8 cellular contexts compared by ENCODE assay signal in the genomic region with DNA sequence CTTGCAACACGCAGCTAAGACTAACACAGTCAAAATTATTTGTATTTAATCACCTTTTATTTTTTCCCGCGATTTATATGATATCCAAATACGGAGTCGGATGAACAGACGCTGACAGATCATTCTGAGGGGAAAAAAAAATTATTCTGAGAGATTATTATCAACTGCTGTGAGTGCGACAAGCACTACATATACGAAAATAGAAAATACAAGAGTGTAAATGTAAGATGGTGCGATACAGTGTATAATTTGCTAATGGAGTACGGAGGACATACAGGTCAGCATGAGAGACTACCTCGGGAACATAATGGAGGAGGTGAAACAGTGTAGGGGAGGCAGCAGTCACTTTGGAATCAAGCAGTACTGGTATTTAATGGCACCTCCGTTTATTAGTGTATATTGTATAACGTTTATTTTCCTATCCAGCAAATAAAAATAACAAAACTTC. TPM values are rescaled to one million over a fixed set of nuclear protein-coding genes. Genes with fewer than 3 reads are reported as not detected.
DNase-seq lines count a peak whose midpoint lies in the region; ATAC-seq, FAIRE-seq and TF ChIP-seq lines count a peak whose summit lies in the region.

No MANE protein-coding gene starts in this region.

- no peak overlapping the region for H2BK15ac ChIP-seq in H9 (ENCODE audit: low read depth, low read length)

- H3K27me3 ChIP-seq in H9 (ENCODE audit: insufficient read depth, low read length), result no peaks in the 10 kb centered on the region
- no peaks in the 10 kb centered on the region for H3K27me3 ChIP-seq in thoracic aorta (replicated peaks; ENCODE audit: insufficient read depth)

- CTCF ChIA-PET in AG04449 (lab: Yijun Ruan, JAX), result interaction anchor here (0.6 to 1.2 kb wide), 6 partner anchors 14 to 270 kb away, joined by 3 to 6 read pairs (median 3); a partner anchor contains a TSS

- H3K27ac Mint-ChIP-seq in H9, result peak overlapping the region; percentile 9 to 86 (median 83); a peak in 5 of 7 replicates
- H3K27ac Mint-ChIP-seq in activated naive CD8-positive, alpha-beta T cell treated with anti-CD3 and anti-CD28 coated beads, Interleukin-2, amount 50 U/mL, for 24 hours, result peak overlapping the region; percentile 96

- H3K79me2 ChIP-seq in H9 (ENCODE audit: insufficient read depth, low read length), result no peaks in the 10 kb centered on the region

- no peak overlapping the region for H3K18ac ChIP-seq in H9 (ENCODE audit: insufficient read length, low read depth, low read length)

- H2BK5ac ChIP-seq in H9 (ENCODE audit: insufficient read length, low read length), result no peak overlapping the region

- H3K56ac ChIP-seq in H9 (ENCODE audit: insufficient read length, low read depth, low read length), result no peak overlapping the region

- no peaks in the 10 kb centered on the region for H3K79me1 ChIP-seq in H9 (ENCODE audit: insufficient read depth, low read depth, low read length, poor library complexity, severe bottlenecking)

- H3K4me3 ChIP-seq in AG04449 (ENCODE audit: low read depth, low read length) (peak overlapping the region; percentile 76), kidney (ENCODE audit: low read length in 2 of 2) (peak overlapping the region; percentile 98 to 99), thoracic aorta (peak overlapping the region; percentile 97)

- no peak overlapping the region for H4K5ac ChIP-seq in H9 (ENCODE audit: insufficient read length, low read depth, low read length)

- no peak overlapping the region for H4K8ac ChIP-seq in H9 (replicated peaks; ENCODE audit: insufficient read length, low read depth, low read length)

- no CpG with 5 or more reads among the region's 13 CpGs for WGBS in H9 (ENCODE audit: extremely low coverage, insufficient read length, low lambda C conversion rate)

- no peak overlapping the region for H3T11ph ChIP-seq in H9 (ENCODE audit: low read length)

- peak overlapping the region; percentile 51 for H3K4me2 ChIP-seq in H9 (ENCODE audit: insufficient read depth, insufficient read length, low read length)

- TF ChIP-seq CTCF in AG04449 (IDR thresholded peaks at IDR 0.05; ENCODE audit: insufficient read depth, low read length, missing control alignments) (no peak), H9 (conservative IDR thresholded peaks at IDR 0.05) (no peak), kidney (IDR thresholded peaks at IDR 0.05; ENCODE audit: borderline replicate concordance, extremely low read depth, insufficient read depth) (no peak), thoracic aorta (IDR thresholded peaks at IDR 0.05) (no peak)

- H3K4me1 ChIP-seq in H9 (ENCODE audit: insufficient read depth, low read length), result peaks cover 4% of the 10 kb centered on the region; the same call in 1 of the 2 replicates
- H3K4me1 ChIP-seq in kidney (ENCODE audit: control insufficient read depth in 1 of 2, insufficient read depth in 1 of 2, low read depth in 1 of 2, low read length in 2 of 2), result peaks cover 10 to 14% of the 10 kb centered on the region in 2 donors
- H3K4me1 ChIP-seq in thoracic aorta (ENCODE audit: control insufficient read depth in 1 of 2, low read depth in 2 of 2), result peaks cover 25 to 30% of the 10 kb centered on the region in 2 donors

- no peaks in the 10 kb centered on the region for H3K9me3 Mint-ChIP-seq in H9
- no peaks in the 10 kb centered on the region for H3K9me3 Mint-ChIP-seq in activated naive CD8-positive, alpha-beta T cell treated with anti-CD3 and anti-CD28 coated beads, Interleukin-2, amount 50 U/mL, for 24 hours

- peaks cover 9% of the 10 kb centered on the region for H3K23me2 ChIP-seq in H9 (ENCODE audit: insufficient read length, low read depth, low read length, poor library complexity, severe bottlenecking)

- H3K27ac ChIP-seq in H9 (ENCODE audit: insufficient read length, low read depth, low read length) (no peak overlapping the region), kidney (ENCODE audit: low read depth in 2 of 2, low read length in 2 of 2) (peak overlapping the region; percentile 75 to 89), thoracic aorta (peak overlapping the region; percentile 72 to 76)

- no peak overlapping the region for H3K4ac ChIP-seq in H9 (ENCODE audit: low read depth, low read length)

- no peak for FAIRE-seq in kidney (lab: Jason Lieb, UNC)

- H2AK5ac ChIP-seq in H9 (ENCODE audit: insufficient read length, low read length), result no peak overlapping the region

- H3K36me3 Mint-ChIP-seq in H9 (ENCODE audit: insufficient read depth in 1 of 3, low read depth in 3 of 3), result no peaks in the 10 kb centered on the region; a peak in 2 of 7 replicates
- H3K36me3 Mint-ChIP-seq in activated naive CD8-positive, alpha-beta T cell treated with anti-CD3 and anti-CD28 coated beads, Interleukin-2, amount 50 U/mL, for 24 hours (ENCODE audit: low read depth), result no peaks in the 10 kb centered on the region

- no peak for ATAC-seq in activated naive CD8-positive, alpha-beta T cell treated with anti-CD3 and anti-CD28 coated beads, Interleukin-2, amount 50 U/mL, for 24 hours
- ATAC-seq in thoracic aorta (ENCODE audit: insufficient number of reproducible peaks, low FRiP score, low read depth), result no peak
- ATAC-seq in HG03097 (IDR thresholded peaks at IDR 0.05; ENCODE audit: low FRiP score, unreplicated experiment), result no peak

- no peak overlapping the region for H2BK12ac ChIP-seq in H9 (ENCODE audit: insufficient read length, low read depth, low read length)

- no peak overlapping the region for H2BK20ac ChIP-seq in H9 (ENCODE audit: low read depth, low read length, poor library complexity, severe bottlenecking)

- DNase-seq in AG04449 (ENCODE audit: low read depth, low spot score) (no peak), H9 (no peak), kidney (no peak), thoracic aorta (ENCODE audit: low spot score) (no peak), SKM-1 treated with dmso at 0.1 percent for 144 hours (lab: John Stamatoyannopoulos, UW; ENCODE audit: unreplicated experiment) (no peak)
- DNase-seq in activated naive CD8-positive, alpha-beta T cell treated with anti-CD3 and anti-CD28 coated beads, Interleukin-2, amount 50 U/mL, for 24 hours, result no peak
- DNase-seq in stimulated activated CD4-positive, alpha-beta T cell treated with anti-CD3 and anti-CD28 coated beads, Interleukin-15, amount 100 ng/mL, for 24 hours, result no peak

- no peak overlapping the region for H4K91ac ChIP-seq in H9 (ENCODE audit: insufficient read length, low read depth, low read length)

- no peak overlapping the region for H2BK120ac ChIP-seq in H9 (ENCODE audit: low read depth, low read length, poor library complexity, severe bottlenecking)

- no peak overlapping the region for H2AFZ ChIP-seq in H9 (ENCODE audit: low read length)

- H3K27me3 Mint-ChIP-seq in H9 (ENCODE audit: low read depth), result peaks cover 13% of the 10 kb centered on the region
- H3K27me3 Mint-ChIP-seq in activated naive CD8-positive, alpha-beta T cell treated with anti-CD3 and anti-CD28 coated beads, Interleukin-2, amount 50 U/mL, for 24 hours, result no peaks in the 10 kb centered on the region

- H3K36me3 ChIP-seq in kidney (ENCODE audit: control insufficient read depth in 1 of 2, insufficient read depth in 2 of 2, low read length in 2 of 2) (no peaks in the 10 kb centered on the region), thoracic aorta (no peaks in the 10 kb centered on the region)

- intact Hi-C loops in kidney (cut with DNase I), result no loop called here

- POLR2A ChIA-PET in AG04449 (lab: Yijun Ruan, JAX), result interaction anchor here (1.1 to 1.2 kb wide), 2 partner anchors 22 to 584 kb away, joined by 4 to 11 read pairs; a partner anchor contains a TSS

- peak overlapping the region; percentile 66 to 84 for H3K4me3 Mint-ChIP-seq in H9
- peak overlapping the region; percentile 93 for H3K4me3 Mint-ChIP-seq in activated naive CD8-positive, alpha-beta T cell treated with anti-CD3 and anti-CD28 coated beads, Interleukin-2, amount 50 U/mL, for 24 hours

- no peaks in the 10 kb centered on the region for H4K20me1 ChIP-seq in H9 (ENCODE audit: control insufficient read depth, insufficient read depth, insufficient read length)

- H3K9ac ChIP-seq in H9 (ENCODE audit: extremely low read depth, insufficient read length, low read length) (peak overlapping the region; percentile 70), kidney (ENCODE audit: low read length in 2 of 2) (peak overlapping the region; percentile 90 to 94)

- H3K9me3 ChIP-seq in H9 (ENCODE audit: control insufficient read depth, low read depth, low read length) (no peaks in the 10 kb centered on the region), kidney (ENCODE audit: control insufficient read depth in 1 of 2, low read length in 2 of 2) (no peaks in the 10 kb centered on the region), thoracic aorta (no peaks in the 10 kb centered on the region)

- no peak overlapping the region for H3K23ac ChIP-seq in H9 (ENCODE audit: insufficient read length, low read depth, low read length)

- H3K4me1 Mint-ChIP-seq in H9, result peaks cover 32 to 35% of the 10 kb centered on the region in 2 experiments
- peaks cover 38% of the 10 kb centered on the region for H3K4me1 Mint-ChIP-seq in activated naive CD8-positive, alpha-beta T cell treated with anti-CD3 and anti-CD28 coated beads, Interleukin-2, amount 50 U/mL, for 24 hours

- no peak overlapping the region for H3K14ac ChIP-seq in H9 (ENCODE audit: insufficient read depth, low read length)

RNA-seq across cellular contexts. Expression of a gene that starts 2.8 kb away (rescaled TPM):
- total RNA-seq in H9 (2021) (16.3 and 16.9 TPM in 2 replicates), kidney (11.9 TPM), thoracic aorta (10 to 100 TPM; 10.3 to 13.6 TPM)
- polyA plus RNA-seq in kidney (ENCODE audit: insufficient read depth, low read depth, low replicate concordance), result 2.4 TPM

RNA-seq across cellular contexts. Expression of a gene that starts 21.5 kb away (rescaled TPM):
- total RNA-seq in H9 (2021), result 39.3 and 39.9 TPM in 2 replicates
- 28.6 TPM for total RNA-seq in kidney
- polyA plus RNA-seq in kidney (ENCODE audit: insufficient read depth, low read depth, low replicate concordance), result 51.8 TPM
- total RNA-seq in thoracic aorta, result 10 to 100 TPM; 40.3 to 70.7 TPM
